In the genomic region with DNA sequence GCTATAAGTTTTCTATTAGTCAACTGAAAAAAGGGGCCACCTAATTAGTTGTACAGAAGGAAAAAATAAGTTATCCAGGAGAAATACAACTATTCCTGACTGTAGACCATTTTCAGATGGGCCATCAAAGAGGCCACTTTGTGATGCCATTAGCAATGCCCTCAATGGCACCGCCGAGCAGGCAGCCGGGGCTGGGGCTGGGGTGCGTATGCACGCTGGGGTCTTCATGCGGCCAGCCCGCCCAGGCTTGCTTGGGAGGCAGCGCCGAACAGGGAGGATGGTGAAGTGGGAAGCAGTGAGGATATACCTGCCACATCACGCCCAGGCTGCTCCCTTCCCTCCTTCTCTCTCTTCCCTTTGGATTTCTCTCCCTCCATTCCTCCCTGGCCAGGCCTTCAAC, we compare ENCODE assay signal across 28 cellular contexts.
"Had no signal": no experiment of that assay in that cellular context is flagged by ENCODE, and none has a peak within 500 bp of the region (broad histone marks: within the 10 kb centered on the region; RNA-seq: fewer than 3 reads in every experiment).

No MANE protein-coding gene starts in this region.

- H3K9me3 ChIP-seq: body of pancreas, esophagus squamous epithelium, gastroesophageal sphincter had no signal

- H3K27ac ChIP-seq: body of pancreas, epithelial cell of prostate, gastroesophageal sphincter had no signal

- H3K27ac Mint-ChIP-seq: activated CD4-positive, alpha-beta memory T cell treated with anti-CD3 and anti-CD28 coated beads, Interleukin-2, amount 10 ng/mL, durations not matched to agents 7 days and 5 days; activated CD4-positive, alpha-beta T cell treated with anti-CD3 and anti-CD28 coated beads, Interleukin-2, amount 10 ng/mL, durations not matched to agents 7 days and 5 days; activated naive CD8-positive, alpha-beta T cell; activated T-cell treated with anti-CD3 and anti-CD28 coated beads, Interleukin-2, amount 50 U/mL, for 24 hours; activated T-cell treated with anti-CD3 and anti-CD28 coated beads, Interleukin-2, amount 50 U/mL, for 72 hours; effector memory CD8-positive, alpha-beta T cell had no signal

- DNase-seq: activated CD4-positive, alpha-beta memory T cell treated with anti-CD3 and anti-CD28 coated beads, Interleukin-2, amount 10 ng/mL, durations not matched to agents 7 days and 5 days; activated CD4-positive, alpha-beta T cell treated with anti-CD3 and anti-CD28 coated beads for 1 hour; activated CD4-positive, alpha-beta T cell treated with anti-CD3 and anti-CD28 coated beads for 4 hours; activated CD4-positive, alpha-beta T cell treated with anti-CD3 and anti-CD28 coated beads, Interleukin-2, amount 10 ng/mL, durations not matched to agents 7 days and 5 days; activated CD4-positive, alpha-beta T cell treated with anti-CD3 and anti-CD28 coated beads, Interleukin-2, amount 50 U/mL, for 4 hours; activated CD8-positive, alpha-beta memory T cell treated with anti-CD3 and anti-CD28 coated beads, Interleukin-2, amount 50 U/mL, for 48 hours; activated effector memory CD4-positive, alpha-beta T cell treated with Interleukin-2 at 50 U/mL for 16 hours; activated gamma-delta T cell treated with Interleukin-2 at 50 U/mL for 16 hours; activated naive CD4-positive, alpha-beta T cell treated with anti-CD3 and anti-CD28 coated beads, Interleukin-2, amount 50 U/mL, for 16 hours; activated naive CD4-positive, alpha-beta T cell treated with Interleukin-2 at 50 U/mL for 16 hours; activated T-cell treated with anti-CD3 and anti-CD28 coated beads for 4 hours; activated T-cell treated with anti-CD3 and anti-CD28 coated beads, Interleukin-2, amount 50 U/mL, for 24 hours; activated T-cell treated with anti-CD3 and anti-CD28 coated beads, Interleukin-2, amount 50 U/mL, for 72 hours; amygdala; aorta; body of pancreas; caudate nucleus; cortex of kidney; dermis blood vessel endothelial cell; effector CD4-positive, alpha-beta T cell; effector memory CD8-positive, alpha-beta T cell; esophagus squamous epithelium; foreskin melanocyte; T-helper 2 cell had no signal

- H3K4me1 ChIP-seq: body of pancreas had no signal

- H3K4me3 Mint-ChIP-seq: activated CD4-positive, alpha-beta memory T cell treated with anti-CD3 and anti-CD28 coated beads, Interleukin-2, amount 10 ng/mL, durations not matched to agents 7 days and 5 days; activated CD4-positive, alpha-beta T cell treated with anti-CD3 and anti-CD28 coated beads, Interleukin-2, amount 10 ng/mL, durations not matched to agents 7 days and 5 days; activated naive CD8-positive, alpha-beta T cell; activated T-cell treated with anti-CD3 and anti-CD28 coated beads, Interleukin-2, amount 50 U/mL, for 24 hours; activated T-cell treated with anti-CD3 and anti-CD28 coated beads, Interleukin-2, amount 50 U/mL, for 72 hours; effector memory CD8-positive, alpha-beta T cell had no signal

- ATAC-seq: activated T-cell treated with anti-CD3 and anti-CD28 coated beads, Interleukin-2, amount 50 U/mL, for 72 hours; body of pancreas; effector memory CD8-positive, alpha-beta T cell; gastroesophageal sphincter had no signal

- FAIRE-seq: colon had no signal

- H3K36me3 ChIP-seq: esophagus squamous epithelium, gastroesophageal sphincter had no signal

- H3K27me3 ChIP-seq: body of pancreas, esophagus squamous epithelium, gastroesophageal sphincter had no signal

- H3K27me3 Mint-ChIP-seq: activated CD4-positive, alpha-beta memory T cell treated with anti-CD3 and anti-CD28 coated beads, Interleukin-2, amount 10 ng/mL, durations not matched to agents 7 days and 5 days; activated CD4-positive, alpha-beta T cell treated with anti-CD3 and anti-CD28 coated beads, Interleukin-2, amount 10 ng/mL, durations not matched to agents 7 days and 5 days; activated naive CD8-positive, alpha-beta T cell; activated T-cell treated with anti-CD3 and anti-CD28 coated beads, Interleukin-2, amount 50 U/mL, for 24 hours; effector memory CD8-positive, alpha-beta T cell had no signal

- H3K4me3 ChIP-seq: body of pancreas, esophagus squamous epithelium, gastroesophageal sphincter had no signal
